Comparison of ENCODE assay signal across 9 cellular contexts in genomic region chr15:66617137-66618090, GRCh38. TPM values are rescaled to one million over a fixed set of nuclear protein-coding genes. Genes with fewer than 3 reads are reported as not detected.
DNase-seq lines count a peak whose midpoint lies in the region; ATAC-seq and TF ChIP-seq lines count a peak whose summit lies in the region.
"Had no signal": no experiment of that assay in that cellular context is flagged by ENCODE, and none has a peak within 500 bp of the region (broad histone marks: within the 10 kb centered on the region; RNA-seq: fewer than 3 reads in every experiment).

No MANE protein-coding gene starts in this region.

- H3K36me3 ChIP-seq in HUES6 (ENCODE audit: control insufficient read depth, insufficient read depth, low read length): no peaks in the 10 kb centered on the region
- no peaks in the 10 kb centered on the region for H3K36me3 ChIP-seq in ascending aorta

- CTCF ChIA-PET in GM10248 (lab: Yijun Ruan, JAX): interaction anchor here (1.2 to 5.9 kb wide), 6 partner anchors 9 to 234 kb away, joined by 3 to 36 read pairs (median 4); no protein-coding TSS in a partner anchor

- H3K4me3 ChIP-seq in HUES6 (ENCODE audit: low read depth, low read length): no peak overlapping the region
- H3K4me3 ChIP-seq in ascending aorta: no peak overlapping the region
- no peak overlapping the region for H3K4me3 ChIP-seq in skin epidermis

- H3K27ac ChIP-seq in HUES6 (ENCODE audit: low read depth, low read length) (peak overlapping the region; percentile 55; the same call in 1 of the 2 replicates), ascending aorta (peak overlapping the region; percentile 94), skin epidermis (peak overlapping the region in 19 of 21 experiments; percentile 38 to 81 (median 62))

- DNase-seq in ascending aorta (ENCODE audit: low spot score in 2 of 2): peak; percentile 72 to 91
- peak; percentile 64 for DNase-seq in islet precursor cell
- no peak for DNase-seq in GM10248 (ENCODE audit: extremely low spot score)
- DNase-seq in NCI-H2196 treated with DMSO at 0.1 percent for 48 hours (lab: John Stamatoyannopoulos, UW; ENCODE audit: unreplicated experiment): no peak
- DNase-seq in DMS79 treated with DMSO at 0.1 percent for 48 hours (lab: John Stamatoyannopoulos, UW): no peak

- H3K9me3 ChIP-seq in HUES6 (ENCODE audit: control insufficient read depth, insufficient read depth, low read depth, low read length) (no peaks in the 10 kb centered on the region), ascending aorta (no peaks in the 10 kb centered on the region)

- H3K27me3 ChIP-seq in HUES6 (ENCODE audit: control insufficient read depth, insufficient read depth, low read length): no peaks in the 10 kb centered on the region; the same call in 1 of the 2 replicates
- no peaks in the 10 kb centered on the region for H3K27me3 ChIP-seq in ascending aorta

- POLR2A ChIA-PET in GM10248 (lab: Yijun Ruan, JAX): no interaction called here

- no peak for TF ChIP-seq CTCF in ascending aorta (IDR thresholded peaks at IDR 0.05)
- no peak for TF ChIP-seq CTCF in GM10248 (IDR thresholded peaks at IDR 0.05; ENCODE audit: control extremely low read depth, extremely low read depth, low read depth, missing control alignments)

- intact Hi-C loops in ascending aorta (cut with DNase I): loop anchor here (1.0 to 2.0 kb wide), 3 partner anchors 83 to 234 kb away; no protein-coding TSS in a partner anchor

- ATAC-seq in HG03460 (IDR thresholded peaks at IDR 0.05; ENCODE audit: unreplicated experiment): no peak

- H3K4me1 ChIP-seq in HUES6 (ENCODE audit: control insufficient read depth, insufficient read depth, low read length) (peaks cover 39% of the 10 kb centered on the region), ascending aorta (peaks cover 25 to 42% of the 10 kb centered on the region in 2 donors)

- H3K9ac ChIP-seq in HUES6 (ENCODE audit: low read length): no peak overlapping the region

RNA-seq across cellular contexts. Expression of gene LCTL, which starts 51.6 kb away (rescaled TPM):
- not detected for total RNA-seq in ascending aorta
- total RNA-seq: T-helper 1 cell treated with Interleukin-12 subunit alpha and Interleukin-12 subunit beta and Interleukin-4 antibody, amounts not matched to agents 30 ng/mL and 1 ng/mL, for 36 hours had no signal

Comparison
In these comparisons a context has a peak if more than half of its experiments do, and no peak if none do; other contexts are left out.
1. DNase-seq: peak in ascending aorta (2 of 2) and islet precursor cell (single experiment); none in GM10248 (single experiment), NCI-H2196 treated with DMSO at 0.1 percent for 48 hours (single experiment) and DMS79 treated with DMSO at 0.1 percent for 48 hours (single experiment).
2. Peak in every context shown above with its lines, with median percentiles within 50 percentile points of each other: H3K27ac ChIP-seq.